In the genomic region with DNA sequence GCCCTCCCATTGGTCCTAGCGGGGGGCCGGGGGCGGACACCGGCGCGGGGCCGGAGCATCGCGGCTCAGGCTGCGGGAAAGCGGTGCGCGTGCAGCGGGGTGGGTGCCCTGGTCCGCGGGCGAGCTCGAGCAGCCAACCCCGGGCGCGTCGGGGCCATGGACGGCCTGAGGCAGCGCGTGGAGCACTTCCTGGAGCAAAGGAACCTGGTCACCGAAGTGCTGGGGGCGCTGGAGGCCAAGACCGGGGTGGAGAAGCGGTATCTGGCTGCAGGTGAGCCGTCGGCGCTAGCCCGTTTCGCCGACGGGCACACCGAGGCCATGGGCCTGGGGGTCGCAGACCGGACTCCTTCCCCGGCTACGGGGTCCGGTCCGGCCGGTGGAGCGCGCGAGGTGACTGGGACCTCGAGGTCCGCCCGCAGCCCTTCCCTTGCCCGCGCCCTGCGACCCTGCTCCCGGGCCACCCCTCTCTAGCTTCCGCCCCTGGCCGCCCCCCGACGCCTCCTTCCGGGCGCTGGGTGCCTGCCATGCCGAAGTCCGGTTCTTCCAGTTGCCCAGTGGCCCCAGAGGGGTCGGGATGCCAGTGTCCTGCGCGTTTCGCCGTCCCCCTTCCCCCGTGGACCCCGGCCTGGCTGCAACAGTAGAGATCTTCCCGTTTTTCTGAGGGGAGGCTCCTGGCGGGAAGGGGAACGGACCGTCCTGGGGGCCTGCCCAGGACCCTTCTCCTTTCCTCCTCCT, we compare ENCODE assay signal across 1 cellular context.
TF ChIP-seq lines count a peak whose summit lies in the region.

REEP6 (plus strand) TSS at position 68 of the 735 bp plus-strand sequence; CDS start at position 157, 89 bp downstream.

TF ChIP-seq in HepG2, 621 proteins besides CTCF, POLR2A, EP300 and RAD21 (continued from another document and continues in another):
- TF ChIP-seq ZNF280B (CRISPR knock-in tag; IDR thresholded peaks at IDR 0.05; ENCODE audit: borderline replicate concordance), result no peak
- TF ChIP-seq RXRA (CRISPR knock-in tag; IDR thresholded peaks at IDR 0.05), result peak; percentile 43; the same call in 1 of the 2 replicates
- peak; percentile 85; the same call in 1 of the 2 replicates for TF ChIP-seq ZNF530 (CRISPR knock-in tag; IDR thresholded peaks at IDR 0.05; ENCODE audit: low read depth)
- TF ChIP-seq ZNF143 (CRISPR knock-in tag; IDR thresholded peaks at IDR 0.05), result peak; percentile 15
- peak; percentile 22; the same call in 1 of the 2 replicates for TF ChIP-seq SKIL (CRISPR knock-in tag; IDR thresholded peaks at IDR 0.05; ENCODE audit: borderline replicate concordance)
- no peak for TF ChIP-seq RFXAP (CRISPR knock-in tag; IDR thresholded peaks at IDR 0.05; ENCODE audit: borderline replicate concordance)
- TF ChIP-seq, protein P1, sequence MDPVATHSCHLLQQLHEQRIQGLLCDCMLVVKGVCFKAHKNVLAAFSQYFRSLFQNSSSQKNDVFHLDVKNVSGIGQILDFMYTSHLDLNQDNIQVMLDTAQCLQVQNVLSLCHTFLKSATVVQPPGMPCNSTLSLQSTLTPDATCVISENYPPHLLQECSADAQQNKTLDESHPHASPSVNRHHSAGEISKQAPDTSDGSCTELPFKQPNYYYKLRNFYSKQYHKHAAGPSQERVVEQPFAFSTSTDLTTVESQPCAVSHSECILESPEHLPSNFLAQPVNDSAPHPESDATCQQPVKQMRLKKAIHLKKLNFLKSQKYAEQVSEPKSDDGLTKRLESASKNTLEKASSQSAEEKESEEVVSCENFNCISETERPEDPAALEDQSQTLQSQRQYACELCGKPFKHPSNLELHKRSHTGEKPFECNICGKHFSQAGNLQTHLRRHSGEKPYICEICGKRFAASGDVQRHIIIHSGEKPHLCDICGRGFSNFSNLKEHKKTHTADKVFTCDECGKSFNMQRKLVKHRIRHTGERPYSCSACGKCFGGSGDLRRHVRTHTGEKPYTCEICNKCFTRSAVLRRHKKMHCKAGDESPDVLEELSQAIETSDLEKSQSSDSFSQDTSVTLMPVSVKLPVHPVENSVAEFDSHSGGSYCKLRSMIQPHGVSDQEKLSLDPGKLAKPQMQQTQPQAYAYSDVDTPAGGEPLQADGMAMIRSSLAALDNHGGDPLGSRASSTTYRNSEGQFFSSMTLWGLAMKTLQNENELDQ (CRISPR knock-in tag; IDR thresholded peaks at IDR 0.05; ENCODE audit: borderline replicate concordance), result no peak
- peak; percentile 11; the same call in 1 of the 2 replicates for TF ChIP-seq KAT8 (CRISPR knock-in tag; IDR thresholded peaks at IDR 0.05)
- peak; percentile 79 for TF ChIP-seq YEATS4 (CRISPR knock-in tag; IDR thresholded peaks at IDR 0.05; ENCODE audit: borderline replicate concordance)
- peak; percentile 26; the same call in 1 of the 2 replicates for TF ChIP-seq ZNF703 (CRISPR knock-in tag; IDR thresholded peaks at IDR 0.05; ENCODE audit: borderline replicate concordance)
- TF ChIP-seq, protein P2, sequence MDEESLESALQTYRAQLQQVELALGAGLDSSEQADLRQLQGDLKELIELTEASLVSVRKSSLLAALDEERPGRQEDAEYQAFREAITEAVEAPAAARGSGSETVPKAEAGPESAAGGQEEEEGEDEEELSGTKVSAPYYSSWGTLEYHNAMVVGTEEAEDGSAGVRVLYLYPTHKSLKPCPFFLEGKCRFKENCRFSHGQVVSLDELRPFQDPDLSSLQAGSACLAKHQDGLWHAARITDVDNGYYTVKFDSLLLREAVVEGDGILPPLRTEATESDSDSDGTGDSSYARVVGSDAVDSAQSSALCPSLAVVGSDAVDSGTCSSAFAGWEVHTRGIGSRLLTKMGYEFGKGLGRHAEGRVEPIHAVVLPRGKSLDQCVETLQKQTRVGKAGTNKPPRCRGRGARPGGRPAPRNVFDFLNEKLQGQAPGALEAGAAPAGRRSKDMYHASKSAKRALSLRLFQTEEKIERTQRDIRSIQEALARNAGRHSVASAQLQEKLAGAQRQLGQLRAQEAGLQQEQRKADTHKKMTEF (CRISPR knock-in tag; IDR thresholded peaks at IDR 0.05), result peak; percentile 12; the same call in 1 of the 2 replicates
- peak; percentile 71; the same call in 1 of the 2 replicates for TF ChIP-seq ZFP41 (CRISPR knock-in tag; IDR thresholded peaks at IDR 0.05; ENCODE audit: borderline replicate concordance)
- TF ChIP-seq ZNF75D (CRISPR knock-in tag; IDR thresholded peaks at IDR 0.05; ENCODE audit: borderline replicate concordance), result no peak
- TF ChIP-seq ZNF724P (CRISPR knock-in tag; IDR thresholded peaks at IDR 0.05; ENCODE audit: borderline replicate concordance), result peak; percentile 79; the same call in 1 of the 2 replicates
- TF ChIP-seq ZNF138 (CRISPR knock-in tag; IDR thresholded peaks at IDR 0.05; ENCODE audit: low read depth), result 0 out of 2 replicates have a peak, but pooled peaks have one; percentile 58
- no peak for TF ChIP-seq ZNF382 (CRISPR knock-in tag; IDR thresholded peaks at IDR 0.05; ENCODE audit: borderline replicate concordance)
- peak; percentile 79 for TF ChIP-seq MYC (CRISPR knock-in tag; IDR thresholded peaks at IDR 0.05; ENCODE audit: borderline replicate concordance)
- TF ChIP-seq ZBTB14 (CRISPR knock-in tag; IDR thresholded peaks at IDR 0.05), result peak; percentile 64
- TF ChIP-seq CAMTA2 (CRISPR knock-in tag; IDR thresholded peaks at IDR 0.05; ENCODE audit: borderline replicate concordance), result peak; percentile 47; the same call in 1 of the 2 replicates
- 0 out of 2 replicates have a peak, but pooled peaks have one; percentile 71 for TF ChIP-seq ARID2 (CRISPR knock-in tag; IDR thresholded peaks at IDR 0.05; ENCODE audit: borderline replicate concordance)
- TF ChIP-seq TMF1 (CRISPR knock-in tag; IDR thresholded peaks at IDR 0.05; ENCODE audit: low read depth), result peak; percentile 86; the same call in 1 of the 2 replicates
- no peak for TF ChIP-seq NFIB (CRISPR knock-in tag; IDR thresholded peaks at IDR 0.05; ENCODE audit: borderline replicate concordance)
- TF ChIP-seq ZNF407 (CRISPR knock-in tag; IDR thresholded peaks at IDR 0.05; ENCODE audit: not compliant biosample characterization), result peak; percentile 28
- peak; percentile 66 for TF ChIP-seq MXD1 (CRISPR knock-in tag; IDR thresholded peaks at IDR 0.05)
- TF ChIP-seq, protein P3, sequence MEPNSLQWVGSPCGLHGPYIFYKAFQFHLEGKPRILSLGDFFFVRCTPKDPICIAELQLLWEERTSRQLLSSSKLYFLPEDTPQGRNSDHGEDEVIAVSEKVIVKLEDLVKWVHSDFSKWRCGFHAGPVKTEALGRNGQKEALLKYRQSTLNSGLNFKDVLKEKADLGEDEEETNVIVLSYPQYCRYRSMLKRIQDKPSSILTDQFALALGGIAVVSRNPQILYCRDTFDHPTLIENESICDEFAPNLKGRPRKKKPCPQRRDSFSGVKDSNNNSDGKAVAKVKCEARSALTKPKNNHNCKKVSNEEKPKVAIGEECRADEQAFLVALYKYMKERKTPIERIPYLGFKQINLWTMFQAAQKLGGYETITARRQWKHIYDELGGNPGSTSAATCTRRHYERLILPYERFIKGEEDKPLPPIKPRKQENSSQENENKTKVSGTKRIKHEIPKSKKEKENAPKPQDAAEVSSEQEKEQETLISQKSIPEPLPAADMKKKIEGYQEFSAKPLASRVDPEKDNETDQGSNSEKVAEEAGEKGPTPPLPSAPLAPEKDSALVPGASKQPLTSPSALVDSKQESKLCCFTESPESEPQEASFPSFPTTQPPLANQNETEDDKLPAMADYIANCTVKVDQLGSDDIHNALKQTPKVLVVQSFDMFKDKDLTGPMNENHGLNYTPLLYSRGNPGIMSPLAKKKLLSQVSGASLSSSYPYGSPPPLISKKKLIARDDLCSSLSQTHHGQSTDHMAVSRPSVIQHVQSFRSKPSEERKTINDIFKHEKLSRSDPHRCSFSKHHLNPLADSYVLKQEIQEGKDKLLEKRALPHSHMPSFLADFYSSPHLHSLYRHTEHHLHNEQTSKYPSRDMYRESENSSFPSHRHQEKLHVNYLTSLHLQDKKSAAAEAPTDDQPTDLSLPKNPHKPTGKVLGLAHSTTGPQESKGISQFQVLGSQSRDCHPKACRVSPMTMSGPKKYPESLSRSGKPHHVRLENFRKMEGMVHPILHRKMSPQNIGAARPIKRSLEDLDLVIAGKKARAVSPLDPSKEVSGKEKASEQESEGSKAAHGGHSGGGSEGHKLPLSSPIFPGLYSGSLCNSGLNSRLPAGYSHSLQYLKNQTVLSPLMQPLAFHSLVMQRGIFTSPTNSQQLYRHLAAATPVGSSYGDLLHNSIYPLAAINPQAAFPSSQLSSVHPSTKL (CRISPR knock-in tag; IDR thresholded peaks at IDR 0.05), result no peak
- peak; percentile 60; the same call in 1 of the 2 replicates for TF ChIP-seq ZNF776 (CRISPR knock-in tag; IDR thresholded peaks at IDR 0.05)
